8 cellular contexts compared by ENCODE assay signal in the genomic region with DNA sequence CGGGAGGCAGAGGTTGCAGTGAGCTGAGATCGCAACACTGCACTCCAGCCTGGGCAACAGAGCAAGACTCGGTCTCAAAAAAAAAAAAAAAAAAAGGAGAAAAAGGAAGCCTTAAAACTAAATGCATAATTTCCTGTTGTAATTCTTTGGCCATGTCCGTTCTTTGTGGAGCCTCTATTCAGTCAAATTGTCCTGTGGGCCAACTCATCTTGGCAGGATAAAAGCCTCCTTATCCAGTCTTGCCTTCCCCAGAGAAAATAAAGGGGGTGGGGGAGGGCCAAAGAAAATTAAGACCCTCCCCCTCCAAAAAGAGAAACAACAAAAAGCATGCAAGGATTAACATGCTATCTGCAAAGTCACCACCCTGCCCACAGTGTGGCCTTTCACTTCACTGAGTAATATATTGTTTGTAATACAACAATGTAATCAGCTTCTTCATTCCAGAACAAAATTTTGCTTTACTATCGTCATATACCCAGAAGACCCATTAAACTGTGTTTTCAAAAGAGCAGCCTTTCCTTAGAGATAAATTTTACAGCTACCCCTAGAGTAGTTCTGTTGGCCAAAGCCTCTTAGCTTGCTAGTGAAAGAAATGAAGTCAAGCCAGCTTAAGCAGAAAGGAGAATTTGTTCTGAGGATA. TPM values are rescaled to one million over a fixed set of nuclear protein-coding genes. Genes with fewer than 3 reads are reported as not detected.
A peak's percentile ranks its signal among the peaks of the same experiment; 100 is the strongest.
DNase-seq lines count a peak whose midpoint lies in the region; ATAC-seq, FAIRE-seq and TF ChIP-seq lines count a peak whose summit lies in the region.
"Not testable (repeated sequence)": the region's sequence is repeated elsewhere in the genome, so short reads cannot be mapped to it uniquely, and the experiment has no call there.

No MANE protein-coding gene starts in this region.

- H3K4me2 ChIP-seq in OCI-LY1 (ENCODE audit: low read length) = not testable (repeated sequence)
- peak overlapping the region; percentile 36 for H3K4me2 ChIP-seq in endothelial cell of umbilical vein (ENCODE audit: insufficient read depth, low read length)

- BruUV-seq in endothelial cell of umbilical vein (replicated peaks; lab: Mats Ljungman, UMichigan) = not testable (repeated sequence)

- peak in 3 of 4 donors; percentile 55 to 82 (median 57) for ATAC-seq in heart left ventricle
- ATAC-seq in left ventricle myocardium superior = peak; percentile 81
- peak in 3 of 4 donors; percentile 23 to 52 (median 33) for ATAC-seq in right lobe of liver
- peak; percentile 79 for ATAC-seq in sciatic nerve

- H3K27ac ChIP-seq in OCI-LY1 (ENCODE audit: low read depth, low read length, poor library complexity, severe bottlenecking) (peak overlapping the region; percentile 65), heart left ventricle (peak overlapping the region in 10 of 12 donors; percentile 27 to 82 (median 54)), vagina (peak overlapping the region; percentile 20)
- not testable (repeated sequence) for H3K27ac ChIP-seq in endothelial cell of umbilical vein (ENCODE audit: insufficient read depth, low read depth, low read length); right lobe of liver

- TF ChIP-seq POLR2A in endothelial cell of umbilical vein (IDR thresholded peaks at IDR 0.05; ENCODE audit: low read depth, low read length); heart left ventricle (IDR thresholded peaks at IDR 0.05); right lobe of liver (IDR thresholded peaks at IDR 0.05); vagina (IDR thresholded peaks at IDR 0.05): not testable (repeated sequence)

- CTCF ChIA-PET in endothelial cell of umbilical vein (lab: Charles Lee) = not testable (repeated sequence)

- not testable (repeated sequence) for TF ChIP-seq CTCF in OCI-LY1 (IDR thresholded peaks at IDR 0.05; ENCODE audit: low read length); endothelial cell of umbilical vein (IDR thresholded peaks at IDR 0.05; ENCODE audit: extremely low read depth in 1 of 2, insufficient read depth in 1 of 2, low read depth in 1 of 2, low read length in 2 of 2); fibroblast of the aortic adventitia (IDR thresholded peaks at IDR 0.05; ENCODE audit: insufficient read depth, low read length); heart left ventricle (IDR thresholded peaks at IDR 0.05); right lobe of liver (IDR thresholded peaks at IDR 0.05); vagina (IDR thresholded peaks at IDR 0.05)

- peaks cover 11% of the 10 kb centered on the region for H3K4me1 ChIP-seq in OCI-LY1 (ENCODE audit: insufficient read depth, low read length, severe bottlenecking)
- H3K4me1 ChIP-seq in endothelial cell of umbilical vein (ENCODE audit: control insufficient read depth, extremely low read depth, insufficient read depth, low read length); right lobe of liver; vagina: not testable (repeated sequence)
- peaks cover 0 to 14% (median 0%) of the 10 kb centered on the region in 12 donors for H3K4me1 ChIP-seq in heart left ventricle

- H4K20me1 ChIP-seq in OCI-LY1 (ENCODE audit: insufficient read depth, low read length); endothelial cell of umbilical vein (replicated peaks; ENCODE audit: control insufficient read depth, extremely low read depth, insufficient read depth, low read length): not testable (repeated sequence)

- H3K9me2 ChIP-seq in OCI-LY1 (ENCODE audit: low read depth, low read length) = not testable (repeated sequence)

- WGBS in heart left ventricle, 4 donors = 40 to 56% (median 44%) methylated on average over 5 of the region's 5 CpGs
- 57% methylated on average over 4 of the region's 5 CpGs for WGBS in right lobe of liver (ENCODE audit: insufficient coverage, low coverage, low lambda C conversion rate, missing lambda C conversion rate)

- H3K4me3 ChIP-seq in OCI-LY1 (ENCODE audit: low read depth, low read length, poor library complexity, severe bottlenecking); endothelial cell of umbilical vein (replicated peaks in 1 of 3; ENCODE audit: insufficient read depth in 1 of 3, low read depth in 1 of 3, low read length in 3 of 3); fibroblast of the aortic adventitia (ENCODE audit: low read depth, low read length); heart left ventricle; right lobe of liver; vagina: not testable (repeated sequence)

- H3K9ac ChIP-seq in OCI-LY1 (ENCODE audit: low read length); endothelial cell of umbilical vein (replicated peaks; ENCODE audit: extremely low read depth, insufficient read depth, low read length): not testable (repeated sequence)

- not testable (repeated sequence) for H3K9me1 ChIP-seq in endothelial cell of umbilical vein (replicated peaks; ENCODE audit: control insufficient read depth, extremely low read depth, insufficient read depth, low read length)

- not testable (repeated sequence) for H3K27me3 ChIP-seq in OCI-LY1 (ENCODE audit: insufficient read depth, low read length); endothelial cell of umbilical vein (ENCODE audit: control insufficient read depth in 2 of 2, insufficient read depth in 2 of 2, low read length in 2 of 2); heart left ventricle; right lobe of liver; vagina

- H3K9me3 ChIP-seq in OCI-LY1 (ENCODE audit: low read length); endothelial cell of umbilical vein (replicated peaks; ENCODE audit: control insufficient read depth, insufficient read depth, low read length); heart left ventricle; right lobe of liver; vagina: not testable (repeated sequence)

- H2AFZ ChIP-seq in OCI-LY1 (ENCODE audit: low read length); endothelial cell of umbilical vein (ENCODE audit: low read depth, low read length): not testable (repeated sequence)

- intact Hi-C loops in endothelial cell of umbilical vein (cut with micrococcal nuclease); left ventricle myocardium superior (cut with micrococcal nuclease); right lobe of liver (cut with DNase I); sciatic nerve (cut with DNase I); vagina (cut with DNase I): not testable (repeated sequence)
- intact Hi-C loops in heart left ventricle (cut with DNase I) = loop anchor here in 1 of 10 donors (10.0 kb wide), 1 partner anchor 129 kb away; a partner anchor contains a TSS

- FAIRE-seq in endothelial cell of umbilical vein (lab: Jason Lieb, UNC) = not testable (repeated sequence)

- not testable (repeated sequence) for H3K36me3 ChIP-seq in OCI-LY1 (ENCODE audit: insufficient read depth, low read length); endothelial cell of umbilical vein (ENCODE audit: control insufficient read depth in 2 of 2, extremely low read depth in 1 of 2, insufficient read depth in 2 of 2, low read length in 2 of 2); heart left ventricle; right lobe of liver; vagina

- peak; percentile 30 for DNase-seq in endothelial cell of umbilical vein (ENCODE audit: low read depth, low spot score)
- DNase-seq in fibroblast of the aortic adventitia (ENCODE audit: low read depth) = peak; percentile 43
- not testable (repeated sequence) for DNase-seq in heart left ventricle; left ventricle myocardium superior; right lobe of liver; sciatic nerve (ENCODE audit: low spot score); vagina (ENCODE audit: extremely low spot score in 2 of 2)

- POLR2A ChIA-PET in endothelial cell of umbilical vein (lab: Charles Lee) = interaction anchor here (0.6 kb wide), 1 partner anchor 365 kb away, joined by 3 read pairs; no protein-coding TSS in a partner anchor

- dilution Hi-C loops in endothelial cell of umbilical vein (cut with MboI; ENCODE audit: extremely low pct_ligation_motif_present, low sequenced_read_pairs) = not testable (repeated sequence)

- not testable (repeated sequence) for H3K79me2 ChIP-seq in OCI-LY1 (ENCODE audit: insufficient read depth, low read length); endothelial cell of umbilical vein (ENCODE audit: control insufficient read depth, insufficient read depth, low read length)

- not testable (repeated sequence) for H3F3A ChIP-seq in OCI-LY1 (ENCODE audit: insufficient read depth, low read length)

RNA-seq across cellular contexts. Expression of a gene that starts 31.4 kb away (rescaled TPM):
- total RNA-seq in endothelial cell of umbilical vein (225 and 282 TPM in 2 replicates), fibroblast of the aortic adventitia (ENCODE audit: low replicate concordance) (24.8 and 54.0 TPM in 2 replicates), heart left ventricle (10 to 100 TPM in 8 of 9 donors, 1 to 10 TPM in 1; 4.4 to 71.4 (median 24.8) TPM), left ventricle myocardium superior (25.0 TPM), right lobe of liver (10 to 100 TPM; 13.4 to 79.3 (median 42.6) TPM), sciatic nerve (196 TPM), vagina (63.3 TPM)
- polyA plus RNA-seq in endothelial cell of umbilical vein (15.5 and 36.1 TPM in 2 replicates), heart left ventricle (10 to 100 TPM; 12.8 to 19.9 TPM)
- 16.1 and 18.8 TPM in 2 replicates for polyA plus RNA-seq in endothelial cell of umbilical vein (2011; cell fraction: cytosol; rRNA removed)
- polyA plus RNA-seq in endothelial cell of umbilical vein (2011; cell fraction: nucleus; rRNA removed) = 274 and 291 TPM in 2 replicates
- polyA plus RNA-seq in endothelial cell of umbilical vein (2012) = 37.1 and 41.3 TPM in 2 replicates
- 218 and 266 TPM in 2 replicates for polyA minus RNA-seq in endothelial cell of umbilical vein
- 27.2 TPM for polyA minus RNA-seq in endothelial cell of umbilical vein (2011; cell fraction: cytosol; rRNA and poly(A)+ RNA removed)
- 225 and 363 TPM in 2 replicates for polyA minus RNA-seq in endothelial cell of umbilical vein (2011; cell fraction: nucleus; rRNA and poly(A)+ RNA removed)
